ENCODE assay signal across 20 cellular contexts in genomic region chr9:35871514-35871913, GRCh38. TPM values are rescaled to one million over a fixed set of nuclear protein-coding genes. Genes with fewer than 3 reads are reported as not detected.
DNase-seq lines count a peak whose midpoint lies in the region; ATAC-seq and TF ChIP-seq lines count a peak whose summit lies in the region.
"Had no signal": no experiment of that assay in that cellular context is flagged by ENCODE, and none has a peak within 500 bp of the region (broad histone marks: within the 10 kb centered on the region; RNA-seq: fewer than 3 reads in every experiment).

No MANE protein-coding gene starts in this region.

- BruUV-seq in HCT116 (replicated peaks; lab: Mats Ljungman, UMichigan) (no TSS peak), mammary epithelial cell (replicated peaks; lab: Mats Ljungman, UMichigan) (no TSS peak)

- H3K4me2 ChIP-seq in HCT116 (ENCODE audit: low read length) (peak overlapping the region; percentile 28), mammary epithelial cell (ENCODE audit: insufficient read depth, low read depth, low read length) (no peak overlapping the region)
- H3K4me2 ChIP-seq: hepatocyte had no signal

- H2AFZ ChIP-seq in HCT116 (ENCODE audit: low read depth, low read length, poor library complexity, severe bottlenecking) (no peak overlapping the region), mammary epithelial cell (ENCODE audit: low read depth, low read length) (no peak overlapping the region)
- H2AFZ ChIP-seq: hepatocyte had no signal

- in situ Hi-C loops in mammary epithelial cell (cut with MboI; ENCODE audit: low sequenced_read_pairs in 2 of 2) = no loop called here

- H4K20me1 ChIP-seq in HCT116 (ENCODE audit: insufficient read depth) = no peaks in the 10 kb centered on the region
- H4K20me1 ChIP-seq in mammary epithelial cell (ENCODE audit: insufficient read depth, low read length) = no peaks in the 10 kb centered on the region

- H3K27me3 ChIP-seq in HCT116 (ENCODE audit: insufficient read depth, low read length) (no peaks in the 10 kb centered on the region), mammary epithelial cell (ENCODE audit: insufficient read depth, low read length) (no peaks in the 10 kb centered on the region)
- H3K27me3 ChIP-seq: hepatocyte, Peyer's patch had no signal

- ATAC-seq in HCT116 (peak; percentile 67), HG02973 (IDR thresholded peaks at IDR 0.05; ENCODE audit: unreplicated experiment) (no peak)
- ATAC-seq: natural killer cell treated with Interleukin-12 subunit alpha and Interleukin-12 subunit beta and Interleukin-15 and Interleukin-18, amount 100 ng/mL, for 72 hours had no signal

- no peaks in the 10 kb centered on the region for H3K9me2 ChIP-seq in HCT116 (ENCODE audit: insufficient read depth)

- RAD21 ChIA-PET in HCT116 (lab: Charles Lee; ENCODE audit: low non-redundant PET in 1 of 2, low total read pairs in 2 of 2, uncharacterized antibody in 2 of 2, unreplicated experiment in 2 of 2) = no interaction called here

- DNase-seq in HCT116 (ENCODE audit: low read depth, low spot score) (no peak), NCI-H2029 (lab: John Stamatoyannopoulos, UW) (peak; percentile 64), mammary epithelial cell (peak; percentile 73), renal cortical epithelial cell (ENCODE audit: low read depth) (peak; percentile 10), NCI-H1105 (lab: John Stamatoyannopoulos, UW) (no peak), activated gamma-delta T cell treated with Interleukin-2 at 50 U/mL for 16 hours (no peak)
- DNase-seq: activated naive CD4-positive, alpha-beta T cell treated with anti-CD3 and anti-CD28 coated beads, Interleukin-2, amount 10 ng/mL, durations not matched to agents 7 days and 5 days; endodermal cell; mesenchymal stem cell; MM.1S; NCI-H187; NCI-H69; Peyer's patch; spleen; stimulated activated CD8-positive, alpha-beta memory T cell treated with anti-CD3 and anti-CD28 coated beads, Interleukin-4, amount 100 ng/mL, for 48 hours had no signal

- CTCF ChIA-PET in HCT116 (lab: Charles Lee) = interaction anchor here (1.8 kb wide), 1 partner anchor 11 kb away, joined by 9 read pairs; no protein-coding TSS in a partner anchor
- CTCF ChIA-PET in mammary epithelial cell (lab: Charles Lee; ENCODE audit: low non-redundant PET) = no interaction called here

- dilution Hi-C loops in mammary epithelial cell (cut with HindIII; ENCODE audit: low sequenced_read_pairs) = no loop called here

- no peak overlapping the region for H3K4me3 ChIP-seq in HCT116 (replicated peaks in 1 of 2; ENCODE audit: low read depth in 1 of 2, low read length in 2 of 2)
- no peak overlapping the region for H3K4me3 ChIP-seq in mammary epithelial cell (replicated peaks in 1 of 3; ENCODE audit: insufficient read depth in 1 of 3, low read depth in 2 of 3, low read length in 3 of 3)
- H3K4me3 ChIP-seq: hepatocyte, Peyer's patch, spleen had no signal

- no peak overlapping the region for H3K27ac ChIP-seq in HCT116 (ENCODE audit: low read depth, low read length)
- no peak overlapping the region for H3K27ac ChIP-seq in mammary epithelial cell (ENCODE audit: insufficient read depth, low read depth, low read length)
- H3K27ac ChIP-seq: hepatocyte, Peyer's patch, spleen had no signal

- POLR2A ChIA-PET in HCT116 (lab: Charles Lee) = no interaction called here

- TF ChIP-seq CTCF in HCT116 (IDR thresholded peaks at IDR 0.05 in 2 of 3, conservative IDR thresholded peaks at IDR 0.05 in 1 of 3; ENCODE audit: borderline replicate concordance in 1 of 3, insufficient read depth in 1 of 3, low read depth in 2 of 3, low read length in 2 of 3) = no peak
- TF ChIP-seq CTCF in mammary epithelial cell (conservative IDR thresholded peaks at IDR 0.05 in 1 of 2, IDR thresholded peaks at IDR 0.05 in 1 of 2; ENCODE audit: extremely low read depth in 1 of 2, insufficient read depth in 1 of 2, low read depth in 1 of 2, low read length in 2 of 2) = no peak

- no peaks in the 10 kb centered on the region for H3K36me3 ChIP-seq in HCT116 (ENCODE audit: control insufficient read depth in 1 of 2, insufficient read depth in 2 of 2, low read length in 2 of 2)
- no peaks in the 10 kb centered on the region for H3K36me3 ChIP-seq in mammary epithelial cell (ENCODE audit: insufficient read depth, low read length)
- H3K36me3 ChIP-seq: Peyer's patch, spleen had no signal

- H3K9ac ChIP-seq in HCT116 (ENCODE audit: low read length) (no peak overlapping the region), mammary epithelial cell (ENCODE audit: insufficient read depth, low read length) (no peak overlapping the region)

- TF ChIP-seq RAD21 in HCT116 (IDR thresholded peaks at IDR 0.05; ENCODE audit: low read depth) = no peak

- no peaks in the 10 kb centered on the region for H3K79me2 ChIP-seq in HCT116 (ENCODE audit: insufficient read depth, low read length)
- no peaks in the 10 kb centered on the region for H3K79me2 ChIP-seq in mammary epithelial cell (ENCODE audit: insufficient read depth, low read length)
- H3K79me2 ChIP-seq: hepatocyte had no signal

- 0% methylated on average over 3 of the region's 3 CpGs for WGBS in mammary epithelial cell (ENCODE audit: low coverage, missing lambda C conversion rate)

- no peak for TF ChIP-seq POLR2A in HCT116 (IDR thresholded peaks at IDR 0.05; ENCODE audit: borderline replicate concordance, extremely low read depth, insufficient read depth, insufficient read length)

- peaks cover 3 to 6% of the 10 kb centered on the region in 2 experiments; a peak in 2 of 4 replicates for H3K4me1 ChIP-seq in HCT116 (ENCODE audit: control insufficient read depth in 1 of 2, insufficient read depth in 2 of 2, low read length in 2 of 2)
- peaks cover 22% of the 10 kb centered on the region for H3K4me1 ChIP-seq in mammary epithelial cell (ENCODE audit: insufficient read depth, low read length)
- H3K4me1 ChIP-seq: Peyer's patch, spleen had no signal

- intact Hi-C loops in HCT116 (cut with micrococcal nuclease) (no loop called here), mammary epithelial cell (cut with micrococcal nuclease) (no loop called here)

- H3K9me3 ChIP-seq in HCT116 (ENCODE audit: control insufficient read depth in 1 of 2, insufficient read depth in 1 of 2, low read depth in 1 of 2, low read length in 2 of 2) = peaks cover 1 to 4% of the 10 kb centered on the region in 2 experiments; a peak in 1 of 4 replicates
- H3K9me3 ChIP-seq in mammary epithelial cell (replicated peaks; ENCODE audit: insufficient read depth, low read length) = no peaks in the 10 kb centered on the region
- H3K9me3 ChIP-seq: Peyer's patch had no signal

TF ChIP-seq in HCT116, 20 proteins besides CTCF, POLR2A, EP300 and RAD21:
- TF ChIP-seq JUND (IDR thresholded peaks at IDR 0.05) (peak; percentile 28; the same call in 1 of the 2 replicates), EGR1 (IDR thresholded peaks at IDR 0.05; ENCODE audit: low read depth) (no peak), FOSL1 (IDR thresholded peaks at IDR 0.05; ENCODE audit: low read depth) (peak; percentile 36; the same call in 1 of the 2 replicates), MAX (IDR thresholded peaks at IDR 0.05) (no peak), EZH2phosphoT487 (IDR thresholded peaks at IDR 0.05; ENCODE audit: borderline replicate concordance) (no peak)

RNA-seq across cellular contexts. Expression of gene OR13J1, which starts 1.3 kb away (rescaled TPM):
- total RNA-seq in HCT116 (2021; ENCODE audit: unreplicated experiment) (not detected), mammary epithelial cell (not detected), renal cortical epithelial cell (not detected in 2 replicates)
- 0.06 TPM in 1 of 2 replicates, not detected in the other for polyA plus RNA-seq in HCT116 (2012)
- polyA plus RNA-seq in mammary epithelial cell = not detected
- not detected for polyA minus RNA-seq in mammary epithelial cell
- total RNA-seq: activated CD4-positive, alpha-beta T cell treated with anti-CD3 and anti-CD28 coated beads, Interleukin-2, amount 10 ng/mL, durations not matched to agents 24 days and 14 days; endodermal cell; hepatocyte; natural killer cell treated with Interleukin-12 subunit alpha and Interleukin-12 subunit beta and Interleukin-15 and Interleukin-18, amount 100 ng/mL, for 72 hours; Peyer's patch; progenitor cell of endocrine pancreas; spleen had no signal
- polyA plus RNA-seq: hepatocyte, spleen had no signal

RNA-seq across cellular contexts. Expression of gene HRCT1, which starts 34.5 kb away (rescaled TPM):
- total RNA-seq in HCT116 (2021; ENCODE audit: unreplicated experiment) = 0.32 TPM
- 0.81 and 1.1 TPM in 2 replicates for polyA plus RNA-seq in HCT116 (2012)
- 1 to 10 TPM; 1.6 to 4.7 TPM for total RNA-seq in mammary epithelial cell
- 3.2 TPM for polyA plus RNA-seq in mammary epithelial cell
- not detected for polyA minus RNA-seq in mammary epithelial cell
- total RNA-seq in renal cortical epithelial cell = 0.45 TPM in 1 of 2 replicates, not detected in the other
- total RNA-seq: activated CD4-positive, alpha-beta T cell treated with anti-CD3 and anti-CD28 coated beads, Interleukin-2, amount 10 ng/mL, durations not matched to agents 24 days and 14 days; endodermal cell; natural killer cell treated with Interleukin-12 subunit alpha and Interleukin-12 subunit beta and Interleukin-15 and Interleukin-18, amount 100 ng/mL, for 72 hours; progenitor cell of endocrine pancreas had no signal

RNA-seq across cellular contexts. Expression of gene SPAAR, which starts 37.8 kb away (rescaled TPM):
- total RNA-seq in HCT116 (2021; ENCODE audit: unreplicated experiment) = not detected
- polyA plus RNA-seq in HCT116 (2012) = 0.05 TPM in 1 of 2 replicates, not detected in the other
- total RNA-seq in mammary epithelial cell = under 1 TPM in 1 of 2 donors, not detected in 1; 0.33 TPM
- 0.27 TPM for polyA plus RNA-seq in mammary epithelial cell
- polyA minus RNA-seq in mammary epithelial cell = not detected
- total RNA-seq in renal cortical epithelial cell = 0.17 TPM in 1 of 2 replicates, not detected in the other
- total RNA-seq: activated CD4-positive, alpha-beta T cell treated with anti-CD3 and anti-CD28 coated beads, Interleukin-2, amount 10 ng/mL, durations not matched to agents 24 days and 14 days; hepatocyte; natural killer cell treated with Interleukin-12 subunit alpha and Interleukin-12 subunit beta and Interleukin-15 and Interleukin-18, amount 100 ng/mL, for 72 hours; progenitor cell of endocrine pancreas had no signal
- polyA plus RNA-seq: hepatocyte had no signal

RNA-seq across cellular contexts. Expression of gene TMEM8B, which starts 42.5 kb away (rescaled TPM):
- total RNA-seq in HCT116 (2021; ENCODE audit: unreplicated experiment) = 7.2 TPM
- polyA plus RNA-seq in HCT116 (2012) = 7.1 and 7.2 TPM in 2 replicates
- total RNA-seq in mammary epithelial cell = 1 to 10 TPM; 3.8 to 7.5 TPM
- 1.9 TPM for polyA plus RNA-seq in mammary epithelial cell
- polyA minus RNA-seq in mammary epithelial cell = 3.1 TPM
- total RNA-seq in renal cortical epithelial cell = 0.69 and 9.4 TPM in 2 replicates

RNA-seq across cellular contexts. Expression of gene FAM221B, which starts 43.0 kb away (rescaled TPM):
- not detected for total RNA-seq in HCT116 (2021; ENCODE audit: unreplicated experiment)
- polyA plus RNA-seq in HCT116 (2012) = not detected in 2 replicates
- not detected for total RNA-seq in mammary epithelial cell
- not detected for polyA plus RNA-seq in mammary epithelial cell
- polyA minus RNA-seq in mammary epithelial cell = not detected
- not detected in 2 replicates for total RNA-seq in renal cortical epithelial cell
- total RNA-seq: activated CD4-positive, alpha-beta T cell treated with anti-CD3 and anti-CD28 coated beads, Interleukin-2, amount 10 ng/mL, durations not matched to agents 24 days and 14 days; hepatocyte; natural killer cell treated with Interleukin-12 subunit alpha and Interleukin-12 subunit beta and Interleukin-15 and Interleukin-18, amount 100 ng/mL, for 72 hours; Peyer's patch; progenitor cell of endocrine pancreas; spleen had no signal
- polyA plus RNA-seq: hepatocyte, spleen had no signal

Comparison
In these comparisons a context has a peak if more than half of its experiments do, and no peak if none do; other contexts are left out.
1. DNase-seq: peak in NCI-H2029 (single experiment), mammary epithelial cell (single experiment) and renal cortical epithelial cell (single experiment); none in HCT116 (single experiment), NCI-H1105 (single experiment) and activated gamma-delta T cell treated with Interleukin-2 at 50 U/mL for 16 hours (single experiment).